12 cellular contexts compared by ENCODE assay signal in the genomic region with DNA sequence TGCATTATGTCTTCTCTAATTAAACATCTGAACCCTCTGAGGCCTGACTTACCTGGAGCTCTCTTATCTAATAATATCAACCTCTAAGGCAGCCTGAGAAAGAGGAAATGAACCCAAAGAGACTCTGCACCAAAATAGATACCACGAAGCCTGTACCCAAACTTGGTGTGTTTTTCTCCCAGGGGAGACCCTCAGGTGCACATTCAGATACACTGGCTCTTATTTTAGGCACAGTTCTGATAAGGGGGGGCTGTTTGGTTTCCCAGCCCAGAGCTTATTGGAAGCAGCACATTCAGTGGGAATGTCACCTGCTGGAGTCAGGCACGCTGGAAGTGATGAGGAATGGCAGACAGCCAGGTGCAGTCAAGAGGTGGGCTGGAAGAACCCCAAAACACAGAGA. TPM values are rescaled to one million over a fixed set of nuclear protein-coding genes. Genes with fewer than 3 reads are reported as not detected.
DNase-seq lines count a peak whose midpoint lies in the region; ATAC-seq and TF ChIP-seq lines count a peak whose summit lies in the region.
"Had no signal": no experiment of that assay in that cellular context is flagged by ENCODE, and none has a peak within 500 bp of the region (broad histone marks: within the 10 kb centered on the region; RNA-seq: fewer than 3 reads in every experiment).

No MANE protein-coding gene starts in this region.

- no peak for TF ChIP-seq CTCF in GM13977 (IDR thresholded peaks at IDR 0.05; ENCODE audit: extremely low read depth, insufficient read depth, missing control alignments)

- H3K9me3 Mint-ChIP-seq in activated CD4-positive, alpha-beta memory T cell treated with anti-CD3 and anti-CD28 coated beads for 36 hours = no peaks in the 10 kb centered on the region
- H3K9me3 Mint-ChIP-seq: type B pancreatic cell had no signal

- H3K36me3 Mint-ChIP-seq in activated CD4-positive, alpha-beta memory T cell treated with anti-CD3 and anti-CD28 coated beads for 36 hours = peaks cover 2% of the 10 kb centered on the region
- H3K36me3 Mint-ChIP-seq: type B pancreatic cell had no signal

- intact Hi-C loops in activated CD4-positive, alpha-beta memory T cell treated with anti-CD3 and anti-CD28 coated beads for 36 hours (cut with micrococcal nuclease) = loop anchor here (5.0 kb wide), 1 partner anchor 116 kb away; the partner anchor contains the start of gene CEP43
- intact Hi-C loops in head of caudate nucleus (cut with DNase I) = no loop called here

- peaks cover 78% of the 10 kb centered on the region for H3K4me1 Mint-ChIP-seq in activated CD4-positive, alpha-beta memory T cell treated with anti-CD3 and anti-CD28 coated beads for 36 hours (ENCODE audit: low read depth)

- in situ Hi-C loops in GM13977 (cut with MboI; ENCODE audit: low pct_unique_long_range_greater_than_20kb, low sequenced_read_pairs, unreplicated experiment) = no loop called here

- peak; percentile 66 for DNase-seq in GM13977 (ENCODE audit: low spot score)
- no peak for DNase-seq in activated CD4-positive, alpha-beta memory T cell treated with anti-CD3 and anti-CD28 coated beads for 36 hours
- DNase-seq in AG08396 (ENCODE audit: low spot score) = no peak
- no peak for DNase-seq in NCI-H128 (lab: John Stamatoyannopoulos, UW; ENCODE audit: unreplicated experiment)
- DNase-seq in GM19240 (ENCODE audit: insufficient read length, low spot score) = no peak
- DNase-seq in head of caudate nucleus = no peak
- DNase-seq: activated CD4-positive, CD25-positive, alpha-beta regulatory T cell had no signal

- CTCF ChIA-PET in activated CD4-positive, alpha-beta memory T cell treated with anti-CD3 and anti-CD28 coated beads for 36 hours (lab: Charles Lee) = interaction anchor here (1.7 kb wide), 1 partner anchor 18 kb away, joined by 3 read pairs; no protein-coding TSS in a partner anchor

- no peaks in the 10 kb centered on the region for H3K27me3 Mint-ChIP-seq in activated CD4-positive, alpha-beta memory T cell treated with anti-CD3 and anti-CD28 coated beads for 36 hours

- H3K4me3 Mint-ChIP-seq in activated CD4-positive, alpha-beta memory T cell treated with anti-CD3 and anti-CD28 coated beads for 36 hours = peak overlapping the region; percentile 76
- H3K4me3 Mint-ChIP-seq: type B pancreatic cell had no signal

- H3K27ac Mint-ChIP-seq in activated CD4-positive, alpha-beta memory T cell treated with anti-CD3 and anti-CD28 coated beads for 36 hours = peak overlapping the region; percentile 94
- H3K27ac Mint-ChIP-seq: type B pancreatic cell had no signal

- POLR2A ChIA-PET in activated CD4-positive, alpha-beta memory T cell treated with anti-CD3 and anti-CD28 coated beads for 36 hours (lab: Charles Lee) = interaction anchor here (1.0 to 2.5 kb wide), 2 partner anchors 10 to 19 kb away, joined by 5 to 8 read pairs; partner anchors contain the start of gene CCR6

- ATAC-seq in GM19455 (IDR thresholded peaks at IDR 0.05; ENCODE audit: unreplicated experiment) (peak; percentile 50), HG03045 (IDR thresholded peaks at IDR 0.05; ENCODE audit: unreplicated experiment) (peak; percentile 38)
- ATAC-seq: gastroesophageal sphincter had no signal

RNA-seq across cellular contexts. Expression of gene CCR6, which starts 9.8 kb away (rescaled TPM):
- total RNA-seq in activated CD4-positive, alpha-beta memory T cell treated with anti-CD3 and anti-CD28 coated beads for 36 hours = 1 to 10 TPM; 5.1 to 7.4 TPM
- total RNA-seq: Daoy, gastroesophageal sphincter had no signal

RNA-seq across cellular contexts. Expression of gene GPR31, which starts 44.7 kb away (rescaled TPM):
- total RNA-seq in activated CD4-positive, alpha-beta memory T cell treated with anti-CD3 and anti-CD28 coated beads for 36 hours = not detected
- total RNA-seq: Daoy, gastroesophageal sphincter had no signal
